12 cellular contexts compared by ENCODE assay signal in the genomic region with DNA sequence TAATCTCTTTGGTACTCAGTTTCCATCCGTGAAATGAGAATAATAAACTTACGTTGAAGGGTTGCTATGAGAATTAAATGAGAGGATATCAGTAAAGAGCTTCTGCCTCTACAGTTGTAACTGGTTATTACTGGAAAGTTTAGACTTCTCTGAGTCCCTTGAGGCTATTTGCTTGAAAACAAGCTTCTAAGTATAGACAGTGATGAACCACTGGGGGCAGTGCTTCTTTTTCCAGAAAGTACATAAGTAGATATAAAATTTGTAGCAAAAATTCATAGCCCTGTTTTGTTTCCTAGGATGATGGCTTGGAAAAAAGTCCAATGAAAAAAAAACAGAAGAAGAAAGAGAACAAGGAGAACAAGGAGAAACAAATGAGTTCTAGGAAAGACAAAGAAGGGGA.
A peak's percentile ranks its signal among the peaks of the same experiment; 100 is the strongest.
DNase-seq lines count a peak whose midpoint lies in the region; ATAC-seq and TF ChIP-seq lines count a peak whose summit lies in the region.
"Had no signal": no experiment of that assay in that cellular context is flagged by ENCODE, and none has a peak within 500 bp of the region (broad histone marks: within the 10 kb centered on the region; RNA-seq: fewer than 3 reads in every experiment).

No MANE protein-coding gene starts in this region.

- no peak overlapping the region for H3K4me3 Mint-ChIP-seq in T-helper 2 cell treated with Interferon-gamma antibody and Interleukin-4, amounts not matched to agents 5 μg/mL and 100 μg/mL, for 36 hours
- peak overlapping the region; percentile 25; the same call in 1 of the 2 replicates for H3K4me3 Mint-ChIP-seq in HFFc6
- no peak overlapping the region for H3K4me3 Mint-ChIP-seq in nephron progenitor cell

- peaks cover 81% of the 10 kb centered on the region for H3K36me3 Mint-ChIP-seq in T-helper 2 cell treated with Interferon-gamma antibody and Interleukin-4, amounts not matched to agents 5 μg/mL and 100 μg/mL, for 36 hours (ENCODE audit: low read depth)
- peaks cover 72% of the 10 kb centered on the region for H3K36me3 Mint-ChIP-seq in HFFc6 (ENCODE audit: low read depth)
- peaks cover 96% of the 10 kb centered on the region for H3K36me3 Mint-ChIP-seq in nephron progenitor cell (ENCODE audit: low read depth)

- TF ChIP-seq CTCF in HFFc6 (IDR thresholded peaks at IDR 0.05) = peak; percentile 56
- peak; percentile 1 for TF ChIP-seq CTCF in astrocyte of the spinal cord (IDR thresholded peaks at IDR 0.05; ENCODE audit: low read depth, low read length)
- peak; percentile 8 for TF ChIP-seq CTCF in nephron progenitor cell (IDR thresholded peaks at IDR 0.05)

- peaks cover 20% of the 10 kb centered on the region for H3K4me1 Mint-ChIP-seq in T-helper 2 cell treated with Interferon-gamma antibody and Interleukin-4, amounts not matched to agents 5 μg/mL and 100 μg/mL, for 36 hours (ENCODE audit: low read depth)
- H3K4me1 Mint-ChIP-seq in HFFc6 (ENCODE audit: low read depth) = no peaks in the 10 kb centered on the region
- peaks cover 7% of the 10 kb centered on the region for H3K4me1 Mint-ChIP-seq in nephron progenitor cell

- no peak overlapping the region for H3K4me3 ChIP-seq in astrocyte of the spinal cord (ENCODE audit: low read depth, low read length)
- H3K4me3 ChIP-seq: stomach had no signal

- no peaks in the 10 kb centered on the region for H3K27me3 Mint-ChIP-seq in T-helper 2 cell treated with Interferon-gamma antibody and Interleukin-4, amounts not matched to agents 5 μg/mL and 100 μg/mL, for 36 hours (ENCODE audit: low read depth)
- H3K27me3 Mint-ChIP-seq in HFFc6 (ENCODE audit: insufficient read depth) (no peaks in the 10 kb centered on the region; the same call in none of the 2 replicates), nephron progenitor cell (ENCODE audit: low read depth, poor library complexity) (no peaks in the 10 kb centered on the region)

- in situ Hi-C loops in astrocyte of the spinal cord (cut with HindIII; ENCODE audit: low sequenced_read_pairs) = loop anchor here (10.0 kb wide), 1 partner anchor 57 kb away; no protein-coding TSS in a partner anchor

- peak overlapping the region; percentile 56 for H3K27ac Mint-ChIP-seq in T-helper 2 cell treated with Interferon-gamma antibody and Interleukin-4, amounts not matched to agents 5 μg/mL and 100 μg/mL, for 36 hours
- H3K27ac Mint-ChIP-seq in HFFc6 (peak overlapping the region; percentile 44; the same call in 1 of the 2 replicates), nephron progenitor cell (no peak overlapping the region)

- no peaks in the 10 kb centered on the region for H3K9me3 Mint-ChIP-seq in T-helper 2 cell treated with Interferon-gamma antibody and Interleukin-4, amounts not matched to agents 5 μg/mL and 100 μg/mL, for 36 hours
- no peaks in the 10 kb centered on the region for H3K9me3 Mint-ChIP-seq in HFFc6
- H3K9me3 Mint-ChIP-seq in nephron progenitor cell = no peaks in the 10 kb centered on the region

- ATAC-seq in HG03520 (IDR thresholded peaks at IDR 0.05; ENCODE audit: unreplicated experiment) (no peak), GM19395 (IDR thresholded peaks at IDR 0.05; ENCODE audit: unreplicated experiment) (no peak), HG03521 (IDR thresholded peaks at IDR 0.05; ENCODE audit: unreplicated experiment) (no peak)

- no peak for DNase-seq in T-helper 2 cell treated with Interferon-gamma antibody and Interleukin-4, amounts not matched to agents 5 μg/mL and 100 μg/mL, for 36 hours (ENCODE audit: low spot score)
- DNase-seq in T-helper 2 cell = no peak
- peak; percentile 2 for DNase-seq in HFFc6
- no peak for DNase-seq in astrocyte of the spinal cord (ENCODE audit: low read depth, low spot score)
- no peak for DNase-seq in nephron progenitor cell
- DNase-seq: NCI-H1105; NCI-H774; stimulated activated CD4-positive, alpha-beta T cell treated with anti-CD3 and anti-CD28 coated beads, Interleukin-2, amount 100 ng/mL, for 24 hours; stomach had no signal

Comparison
In these comparisons a context has a peak if more than half of its experiments do, and no peak if none do; other contexts are left out.
1. CTCF ChIP-seq: peak in every context shown above with its lines; median percentile 56 in HFFc6; 8 in nephron progenitor cell; 1 in astrocyte of the spinal cord.